ENCODE assay signal across 11 cellular contexts in the genomic region with DNA sequence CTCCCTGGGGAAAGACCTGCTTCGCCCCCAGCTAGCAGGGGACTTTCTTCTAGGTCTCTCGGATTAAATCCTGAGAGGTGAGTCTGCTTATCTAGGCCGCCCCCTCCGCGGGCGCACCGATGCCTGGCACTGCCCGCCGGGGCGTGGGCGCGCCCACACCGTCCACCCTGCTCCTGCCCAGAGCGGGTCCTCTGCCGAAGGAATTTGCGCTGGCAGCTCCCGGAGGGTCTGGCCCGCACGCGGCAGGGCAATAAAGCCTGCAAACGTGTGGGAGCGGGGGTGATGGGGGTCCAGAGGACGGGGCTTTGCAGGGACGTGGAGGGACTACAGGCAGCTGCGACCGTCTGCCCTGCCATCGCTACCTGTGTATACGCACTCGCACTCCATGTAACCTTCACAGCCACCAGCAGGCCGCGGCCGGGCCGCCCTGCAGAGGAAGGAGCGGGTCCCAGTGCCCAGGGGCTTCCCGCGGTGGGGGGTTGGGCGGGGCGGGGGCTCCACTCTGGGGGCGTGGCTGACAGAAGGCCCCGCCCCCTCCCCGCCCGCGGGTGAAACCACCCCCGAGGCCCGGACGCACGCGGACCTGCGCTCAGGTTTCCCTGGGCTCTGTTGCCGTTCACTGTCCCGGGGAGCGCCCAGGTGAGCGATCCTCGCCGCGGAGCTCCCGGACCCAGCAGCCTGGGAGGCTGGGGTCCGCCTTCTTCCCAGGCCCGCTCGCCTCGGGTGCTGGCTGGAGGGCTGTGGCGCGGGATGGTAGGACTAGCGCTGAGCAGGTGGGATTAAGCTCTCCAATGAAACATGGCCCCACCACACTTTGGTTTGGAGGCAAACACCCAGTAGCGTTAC.
"Had no signal": no experiment of that assay in that cellular context is flagged by ENCODE, and none has a peak within 500 bp of the region (broad histone marks: within the 10 kb centered on the region; RNA-seq: fewer than 3 reads in every experiment).

No MANE protein-coding gene starts in this region.

- H3K4me3 ChIP-seq: cardiac muscle cell, heart left ventricle, lower lobe of right lung, skin epidermis had no signal

- H3K36me3 ChIP-seq: cardiac muscle cell, heart left ventricle, lower lobe of right lung had no signal

- DNase-seq: activated CD4-positive, alpha-beta T cell treated with anti-CD3 and anti-CD28 coated beads for 4 hours; activated CD8-positive, alpha-beta memory T cell treated with anti-CD3 and anti-CD28 coated beads, Interleukin-2, amount 50 U/mL, for 4 hours; activated CD8-positive, alpha-beta T cell treated with anti-CD3 and anti-CD28 coated beads for 36 hours; activated naive CD4-positive, alpha-beta T cell treated with Interleukin-2 at 50 U/mL for 16 hours; foreskin keratinocyte; lower lobe of right lung; substantia nigra; T1000 had no signal

- ATAC-seq: activated CD8-positive, alpha-beta T cell treated with anti-CD3 and anti-CD28 coated beads for 36 hours; foreskin keratinocyte; lower lobe of right lung had no signal

- H3K4me1 ChIP-seq: foreskin keratinocyte had no signal

- H3K27me3 ChIP-seq: cardiac muscle cell had no signal

- H3K9me3 ChIP-seq: lower lobe of right lung had no signal

- H3K27ac ChIP-seq: foreskin keratinocyte, lower lobe of right lung, skin epidermis had no signal
